ENCODE assay signal across 21 cellular contexts in genomic region chr20:24915892-24916291, GRCh38. TPM values are rescaled to one million over a fixed set of nuclear protein-coding genes. Genes with fewer than 3 reads are reported as not detected.
DNase-seq lines count a peak whose midpoint lies in the region; ATAC-seq and TF ChIP-seq lines count a peak whose summit lies in the region.
"Had no signal": no experiment of that assay in that cellular context is flagged by ENCODE, and none has a peak within 500 bp of the region (broad histone marks: within the 10 kb centered on the region; RNA-seq: fewer than 3 reads in every experiment).

No MANE protein-coding gene starts in this region.

- CTCF ChIA-PET in activated CD8-positive, alpha-beta memory T cell treated with anti-CD3 and anti-CD28 coated beads, Interleukin-2, amount 10 ng/mL, durations not matched to agents 7 days and 5 days (lab: Charles Lee) = interaction anchor here (1.4 kb wide), 1 partner anchor 16 kb away, joined by 4 read pairs; no protein-coding TSS in a partner anchor

- no peak for TF ChIP-seq POLR2A in lower leg skin (IDR thresholded peaks at IDR 0.05)

- no peaks in the 10 kb centered on the region for H3K36me3 ChIP-seq in aorta (ENCODE audit: control insufficient read depth in 1 of 2, insufficient read depth in 2 of 2, low read length in 1 of 2)
- H3K36me3 ChIP-seq: BE2C, HAP-1 had no signal

- no peaks in the 10 kb centered on the region for H3K4me1 ChIP-seq in aorta (ENCODE audit: control insufficient read depth in 1 of 2, insufficient read depth in 2 of 2, low read length in 2 of 2)
- H3K4me1 ChIP-seq: BE2C, HAP-1 had no signal

- H3K9me3 Mint-ChIP-seq in activated CD8-positive, alpha-beta memory T cell treated with anti-CD3 and anti-CD28 coated beads, Interleukin-2, amount 10 ng/mL, durations not matched to agents 7 days and 5 days (ENCODE audit: low read depth) = no peaks in the 10 kb centered on the region
- no peaks in the 10 kb centered on the region for H3K9me3 Mint-ChIP-seq in osteocyte (ENCODE audit: unreplicated experiment)
- H3K9me3 Mint-ChIP-seq: CD8-positive, alpha-beta memory T cell had no signal

- intact Hi-C loops in lower leg skin (cut with DNase I; ENCODE audit: low total_unique reads) = loop anchor here (10.0 kb wide), 1 partner anchor 981 kb away; no protein-coding TSS in a partner anchor
- intact Hi-C loops in aorta (cut with DNase I) = loop anchor here (5.0 kb wide), 3 partner anchors 614 to 979 kb away; no protein-coding TSS in a partner anchor

- H3K4me3 ChIP-seq in lower leg skin (ENCODE audit: low read depth, poor library complexity, severe bottlenecking) = no peak overlapping the region
- no peak overlapping the region for H3K4me3 ChIP-seq in aorta (ENCODE audit: low read length in 2 of 2)
- H3K4me3 ChIP-seq: GM12878, GM23248, HAP-1 had no signal

- H3K27me3 Mint-ChIP-seq in activated CD8-positive, alpha-beta memory T cell treated with anti-CD3 and anti-CD28 coated beads, Interleukin-2, amount 10 ng/mL, durations not matched to agents 7 days and 5 days = peaks cover 6% of the 10 kb centered on the region
- H3K27me3 Mint-ChIP-seq in osteocyte (ENCODE audit: unreplicated experiment) = peaks cover 26% of the 10 kb centered on the region

- DNase-seq in activated CD8-positive, alpha-beta memory T cell treated with anti-CD3 and anti-CD28 coated beads, Interleukin-2, amount 50 U/mL, for 48 hours = peak; percentile 34
- no peak for DNase-seq in activated CD8-positive, alpha-beta memory T cell treated with anti-CD3 and anti-CD28 coated beads, Interleukin-2, amount 10 ng/mL, durations not matched to agents 7 days and 5 days
- DNase-seq in lower leg skin (ENCODE audit: low spot score in 2 of 2) = peak; percentile 7 to 71
- DNase-seq in osteocyte (ENCODE audit: extremely low spot score, unreplicated experiment) = peak; percentile 78
- no peak for DNase-seq in aorta
- no peak for DNase-seq in HT-29 (ENCODE audit: low spot score)
- DNase-seq: ACHN; BE2C; C1 segment of cervical spinal cord; CD4-positive, CD25-positive, alpha-beta regulatory T cell; CD8-positive, alpha-beta memory T cell; COR-L47; DMS 273 treated with DMSO at 0.1 percent for 48 hours; DMS53; DND-41; EL; GM23248 had no signal

- H3K4me3 Mint-ChIP-seq in activated CD8-positive, alpha-beta memory T cell treated with anti-CD3 and anti-CD28 coated beads, Interleukin-2, amount 10 ng/mL, durations not matched to agents 7 days and 5 days = no peak overlapping the region
- H3K4me3 Mint-ChIP-seq in osteocyte (ENCODE audit: unreplicated experiment) = no peak overlapping the region
- H3K4me3 Mint-ChIP-seq: CD4-positive, CD25-positive, alpha-beta regulatory T cell; CD8-positive, alpha-beta memory T cell had no signal

- no peak overlapping the region for H3K27ac ChIP-seq in aorta (ENCODE audit: low read depth in 1 of 2, low read length in 2 of 2)
- H3K27ac ChIP-seq: GM23248 had no signal

- H3K4me1 Mint-ChIP-seq in activated CD8-positive, alpha-beta memory T cell treated with anti-CD3 and anti-CD28 coated beads, Interleukin-2, amount 10 ng/mL, durations not matched to agents 7 days and 5 days = peaks cover 12% of the 10 kb centered on the region
- peaks cover 9% of the 10 kb centered on the region for H3K4me1 Mint-ChIP-seq in osteocyte (ENCODE audit: unreplicated experiment)

- H3K36me3 Mint-ChIP-seq in activated CD8-positive, alpha-beta memory T cell treated with anti-CD3 and anti-CD28 coated beads, Interleukin-2, amount 10 ng/mL, durations not matched to agents 7 days and 5 days = no peaks in the 10 kb centered on the region
- no peaks in the 10 kb centered on the region for H3K36me3 Mint-ChIP-seq in osteocyte (ENCODE audit: unreplicated experiment)
- H3K36me3 Mint-ChIP-seq: CD8-positive, alpha-beta memory T cell had no signal

- 91 to 97% methylated on average over 6 to 7 of the region's 7 CpGs for WGBS in lower leg skin, 2 donors
- 94 to 95% methylated on average over 7 of the region's 7 CpGs for WGBS in aorta, 2 donors

- H3K27me3 ChIP-seq in aorta (ENCODE audit: control insufficient read depth in 1 of 2, insufficient read depth in 2 of 2, low read length in 1 of 2) = no peaks in the 10 kb centered on the region
- H3K27me3 ChIP-seq: BE2C had no signal

- TF ChIP-seq CTCF in lower leg skin (IDR thresholded peaks at IDR 0.05) = no peak
- TF ChIP-seq CTCF in osteocyte (IDR thresholded peaks at IDR 0.05) = no peak

- H3K9me3 ChIP-seq in aorta (ENCODE audit: control insufficient read depth, low read length) = no peaks in the 10 kb centered on the region
- H3K9me3 ChIP-seq: BE2C, HAP-1 had no signal

- H3K27ac Mint-ChIP-seq in activated CD8-positive, alpha-beta memory T cell treated with anti-CD3 and anti-CD28 coated beads, Interleukin-2, amount 10 ng/mL, durations not matched to agents 7 days and 5 days = no peak overlapping the region
- no peak overlapping the region for H3K27ac Mint-ChIP-seq in osteocyte (ENCODE audit: unreplicated experiment)
- H3K27ac Mint-ChIP-seq: CD4-positive, CD25-positive, alpha-beta regulatory T cell had no signal

- no peak for ATAC-seq in activated CD8-positive, alpha-beta memory T cell treated with anti-CD3 and anti-CD28 coated beads, Interleukin-2, amount 10 ng/mL, durations not matched to agents 7 days and 5 days
- ATAC-seq in HG03460 (IDR thresholded peaks at IDR 0.05; ENCODE audit: unreplicated experiment) (no peak), aorta (ENCODE audit: low FRiP score) (no peak)
- ATAC-seq: GM12878 had no signal

RNA-seq across cellular contexts. Expression of gene CST7, which starts 33.2 kb away (rescaled TPM):
- 100 to 1,000 TPM; 177 to 202 TPM for total RNA-seq in activated CD8-positive, alpha-beta memory T cell treated with anti-CD3 and anti-CD28 coated beads, Interleukin-2, amount 10 ng/mL, durations not matched to agents 7 days and 5 days
- total RNA-seq in lower leg skin = 1 to 10 TPM in 3 of 4 donors, under 1 TPM in 1; 0.42 to 5.1 (median 1.2) TPM
- not detected in 2 replicates for total RNA-seq in osteocyte
- total RNA-seq in aorta = 1 to 10 TPM; 3.1 to 4.6 TPM
- polyA plus RNA-seq in aorta = 1 to 10 TPM; 1.0 to 3.9 TPM
- total RNA-seq in HT-29 (2014; rRNA removed; shearing (Covaris generic)) = not detected in 2 replicates
- total RNA-seq: G401, GM12878, GM23248 had no signal
- polyA plus RNA-seq: GM23248 had no signal

Comparison
In these comparisons a context has a peak if more than half of its experiments do, and no peak if none do; other contexts are left out.
1. DNase-seq: peak in activated CD8-positive, alpha-beta memory T cell treated with anti-CD3 and anti-CD28 coated beads, Interleukin-2, amount 50 U/mL, for 48 hours (single experiment), lower leg skin (2 of 2) and osteocyte (single experiment); none in activated CD8-positive, alpha-beta memory T cell treated with anti-CD3 and anti-CD28 coated beads, Interleukin-2, amount 10 ng/mL, durations not matched to agents 7 days and 5 days (single experiment), aorta (0 of 2) and HT-29 (single experiment).
2. RNA of gene CST7, which starts 33.2 kb away (total RNA-seq): 177 to 202 TPM in activated CD8-positive, alpha-beta memory T cell treated with anti-CD3 and anti-CD28 coated beads, Interleukin-2, amount 10 ng/mL, durations not matched to agents 7 days and 5 days; 3.1 to 4.6 TPM in aorta, 0.42 to 5.1 TPM in lower leg skin, not detected in osteocyte and not detected in HT-29; every median in the first group is over 10 times any median in the second.